ENCODE assay signal across 13 cellular contexts in genomic region chr1:189220750-189221149, GRCh38.
A peak's percentile ranks its signal among the peaks of the same experiment; 100 is the strongest.
DNase-seq lines count a peak whose midpoint lies in the region; ATAC-seq, FAIRE-seq and TF ChIP-seq lines count a peak whose summit lies in the region.
"Had no signal": no experiment of that assay in that cellular context is flagged by ENCODE, and none has a peak within 500 bp of the region (broad histone marks: within the 10 kb centered on the region; RNA-seq: fewer than 3 reads in every experiment).

No MANE protein-coding gene starts in this region.

- TF ChIP-seq CTCF in D721Med (IDR thresholded peaks at IDR 0.05; ENCODE audit: insufficient read depth, missing control alignments) (peak; percentile 18), hepatocyte (IDR thresholded peaks at IDR 0.05; ENCODE audit: poor library complexity) (peak; percentile 15)

- H3K4me3 ChIP-seq in hepatocyte, result no peak overlapping the region
- H3K4me3 ChIP-seq: adrenal gland, coronary artery had no signal

- H3K4me1 ChIP-seq in hepatocyte (ENCODE audit: insufficient read depth), result no peaks in the 10 kb centered on the region
- H3K4me1 ChIP-seq: adrenal gland had no signal

- in situ Hi-C loops in SK-MEL-5 (cut with HindIII; ENCODE audit: low pct_unique_long_range_greater_than_20kb, low sequenced_read_pairs), result no loop called here

- FAIRE-seq in D721Med (lab: Jason Lieb, UNC), result no peak

- no peaks in the 10 kb centered on the region for H3K9me2 ChIP-seq in hepatocyte (replicated peaks; ENCODE audit: insufficient read depth)

- no peak overlapping the region for H3K4me2 ChIP-seq in hepatocyte

- H2AFZ ChIP-seq in hepatocyte, result no peak overlapping the region

- H3K27me3 ChIP-seq in hepatocyte, result no peaks in the 10 kb centered on the region
- H3K27me3 ChIP-seq: adrenal gland had no signal

- ATAC-seq in GM21825 (IDR thresholded peaks at IDR 0.05; ENCODE audit: unreplicated experiment) (no peak), GM18858 (IDR thresholded peaks at IDR 0.05; ENCODE audit: unreplicated experiment) (no peak)

- DNase-seq in D721Med (ENCODE audit: insufficient read length, low spot score), result no peak
- DNase-seq in HuH-7.5 (ENCODE audit: low spot score), result peak; percentile 16
- DNase-seq in SK-MEL-5 (ENCODE audit: low read depth, low spot score), result peak; percentile 26
- no peak for DNase-seq in hepatocyte (ENCODE audit: low spot score)
- DNase-seq in NCI-H2171 treated with DMSO at 0.1 percent for 48 hours (lab: John Stamatoyannopoulos, UW), result no peak
- DNase-seq in D341Med (ENCODE audit: low spot score), result no peak
- DNase-seq: activated CD4-positive, alpha-beta T cell treated with anti-CD3 and anti-CD28 coated beads for 1 hour; adrenal gland; CD4-positive, alpha-beta T cell; NCI-H2029 had no signal

- no peak overlapping the region for H3K27ac ChIP-seq in hepatocyte
- H3K27ac ChIP-seq: adrenal gland, coronary artery had no signal

- no peaks in the 10 kb centered on the region for H3K36me3 ChIP-seq in hepatocyte (replicated peaks; ENCODE audit: insufficient read depth, low read depth)
- H3K36me3 ChIP-seq: adrenal gland had no signal

- H3K79me2 ChIP-seq in hepatocyte, result no peaks in the 10 kb centered on the region

- 44% methylated on average over 1 of the region's 1 CpG for WGBS in hepatocyte (ENCODE audit: low lambda C conversion rate, missing lambda C conversion rate)

- H3K9me3 ChIP-seq in hepatocyte (ENCODE audit: low read depth), result no peaks in the 10 kb centered on the region
- H3K9me3 ChIP-seq: adrenal gland had no signal

- H4K20me1 ChIP-seq in hepatocyte (ENCODE audit: insufficient read depth, poor library complexity, severe bottlenecking), result no peaks in the 10 kb centered on the region

Comparison
In these comparisons a context has a peak if more than half of its experiments do, and no peak if none do; other contexts are left out.
1. DNase-seq: peak in HuH-7.5 (single experiment) and SK-MEL-5 (single experiment); none in D721Med (single experiment), hepatocyte (single experiment), NCI-H2171 treated with DMSO at 0.1 percent for 48 hours (single experiment) and D341Med (single experiment).